In genomic region chr5:111158105-111158744, GRCh38 we compare ENCODE assay signal across 8 cellular contexts.
DNase-seq lines count a peak whose midpoint lies in the region; ATAC-seq and TF ChIP-seq lines count a peak whose summit lies in the region.

No MANE protein-coding gene starts in this region.

- no peaks in the 10 kb centered on the region for H3K27me3 ChIP-seq in ascending aorta

- peak; percentile 18 for DNase-seq in ELF-1 (ENCODE audit: low read depth, low spot score)
- peak; percentile 39 for DNase-seq in GOT3 (lab: John Stamatoyannopoulos, UW)
- DNase-seq in NCI-H1092 treated with DMSO at 0.1 percent for 48 hours (lab: John Stamatoyannopoulos, UW): peak; percentile 32
- peak; percentile 41 for DNase-seq in T-helper 22 cell (ENCODE audit: low read depth)
- DNase-seq in ascending aorta (ENCODE audit: low spot score in 2 of 2): peak in 1 of 2 donors; percentile 78
- DNase-seq in hypothalamus (lab: John Stamatoyannopoulos, UW): peak in 41 of 51 donors; percentile 0 to 80 (median 46)
- peak; percentile 74 for DNase-seq in smooth muscle cell of the brain vasculature (ENCODE audit: low read depth, low spot score)

- ATAC-seq in HG02870 (IDR thresholded peaks at IDR 0.05; ENCODE audit: unreplicated experiment): no peak

- TF ChIP-seq CTCF in ascending aorta (IDR thresholded peaks at IDR 0.05): peak; percentile 75 to 99 (median 96)

- no peaks in the 10 kb centered on the region for H3K36me3 ChIP-seq in ascending aorta

- no peaks in the 10 kb centered on the region for H3K4me1 ChIP-seq in ascending aorta

- H3K27ac ChIP-seq in ascending aorta: no peak overlapping the region

- H3K9me3 ChIP-seq in ascending aorta: no peaks in the 10 kb centered on the region

- no peak overlapping the region for H3K4me3 ChIP-seq in ascending aorta

- intact Hi-C loops in ascending aorta (cut with DNase I): loop anchor here (1.0 to 5.0 kb wide), 2 partner anchors 121 to 989 kb away; no protein-coding TSS in a partner anchor
